In genomic region chr4:87986508-87986907, GRCh38 we compare ENCODE assay signal across 8 cellular contexts.
"Had no signal": no experiment of that assay in that cellular context is flagged by ENCODE, and none has a peak within 500 bp of the region (broad histone marks: within the 10 kb centered on the region; RNA-seq: fewer than 3 reads in every experiment).

No MANE protein-coding gene starts in this region.

- DNase-seq: GDM1, GF-D8 had no signal

- FAIRE-seq: G401.6, GM12878, GM12891, GM12892, GM18507, GM19239 had no signal

- H3K4me3 ChIP-seq: GM12878 had no signal
